In the genomic region with DNA sequence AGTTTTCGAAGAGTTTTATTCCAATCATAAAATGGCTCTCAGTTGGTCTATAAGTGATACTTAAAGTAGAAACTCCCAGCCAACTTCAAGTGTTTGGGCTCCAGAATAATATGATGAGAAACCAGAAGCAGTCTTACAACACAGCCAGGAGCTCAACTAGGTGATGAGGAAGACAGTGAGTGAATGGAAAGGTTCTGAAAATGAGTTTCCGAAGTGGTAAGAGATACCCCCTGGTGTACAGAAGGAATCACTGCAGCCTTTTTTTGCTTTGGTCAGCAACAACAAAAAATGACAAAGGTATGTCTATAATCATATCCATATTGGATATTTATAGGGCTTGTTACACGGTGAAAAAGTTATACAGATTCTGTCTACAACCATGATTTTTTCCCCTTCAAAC, we compare ENCODE assay signal across 12 cellular contexts. TPM values are rescaled to one million over a fixed set of nuclear protein-coding genes. Genes with fewer than 3 reads are reported as not detected.
DNase-seq lines count a peak whose midpoint lies in the region; ATAC-seq lines count a peak whose summit lies in the region.
"Had no signal": no experiment of that assay in that cellular context is flagged by ENCODE, and none has a peak within 500 bp of the region (broad histone marks: within the 10 kb centered on the region; RNA-seq: fewer than 3 reads in every experiment).

No MANE protein-coding gene starts in this region.

- no peak for ATAC-seq in GM21717 (IDR thresholded peaks at IDR 0.05; ENCODE audit: unreplicated experiment)
- ATAC-seq: activated CD8-positive, alpha-beta memory T cell treated with anti-CD3 and anti-CD28 coated beads, Interleukin-2, amount 10 ng/mL, durations not matched to agents 7 days and 5 days; Right ventricle myocardium inferior had no signal

- DNase-seq in DMS114 treated with DMSO at 0.1 percent for 48 hours (lab: John Stamatoyannopoulos, UW; ENCODE audit: unreplicated experiment) (peak; percentile 2), Kasumi-1 (lab: John Stamatoyannopoulos, UW) (peak; percentile 39 to 63), SW480 (ENCODE audit: low spot score) (peak; percentile 37), kidney tubule cell (ENCODE audit: low spot score) (peak; percentile 5), OCI-M2 (lab: John Stamatoyannopoulos, UW; ENCODE audit: unreplicated experiment) (no peak), ureter (ENCODE audit: low spot score) (no peak)
- DNase-seq in stimulated activated CD4-positive, alpha-beta T cell treated with anti-CD3 and anti-CD28 coated beads, Interleukin-12 subunit alpha, Interleukin-12 subunit beta, amount 100 ng/mL, for 4 hours: no peak
- DNase-seq: activated CD8-positive, alpha-beta memory T cell treated with anti-CD3 and anti-CD28 coated beads, Interleukin-2, amount 10 ng/mL, durations not matched to agents 7 days and 5 days; ovary had no signal

RNA-seq across cellular contexts. Expression of gene KRTAP19-1, which starts 16.5 kb away (rescaled TPM):
- not detected for total RNA-seq in ureter
- total RNA-seq: activated CD8-positive, alpha-beta memory T cell treated with anti-CD3 and anti-CD28 coated beads, Interleukin-2, amount 10 ng/mL, durations not matched to agents 7 days and 5 days; G401; ovary; Right ventricle myocardium inferior had no signal

RNA-seq across cellular contexts. Expression of gene KRTAP19-2, which starts 23.5 kb away (rescaled TPM):
- not detected for total RNA-seq in ureter
- total RNA-seq: activated CD8-positive, alpha-beta memory T cell treated with anti-CD3 and anti-CD28 coated beads, Interleukin-2, amount 10 ng/mL, durations not matched to agents 7 days and 5 days; G401; ovary; Right ventricle myocardium inferior had no signal

RNA-seq across cellular contexts. Expression of gene KRTAP15-1, which starts 23.6 kb away (rescaled TPM):
- not detected for total RNA-seq in ureter
- total RNA-seq: activated CD8-positive, alpha-beta memory T cell treated with anti-CD3 and anti-CD28 coated beads, Interleukin-2, amount 10 ng/mL, durations not matched to agents 7 days and 5 days; G401; ovary; Right ventricle myocardium inferior had no signal

RNA-seq across cellular contexts. Expression of gene KRTAP19-3, which starts 28.1 kb away (rescaled TPM):
- total RNA-seq in ureter: not detected
- total RNA-seq: activated CD8-positive, alpha-beta memory T cell treated with anti-CD3 and anti-CD28 coated beads, Interleukin-2, amount 10 ng/mL, durations not matched to agents 7 days and 5 days; G401; ovary; Right ventricle myocardium inferior had no signal

RNA-seq across cellular contexts. Expression of gene KRTAP19-4, which starts 33.3 kb away (rescaled TPM):
- total RNA-seq in ureter: not detected
- total RNA-seq: activated CD8-positive, alpha-beta memory T cell treated with anti-CD3 and anti-CD28 coated beads, Interleukin-2, amount 10 ng/mL, durations not matched to agents 7 days and 5 days; G401; ovary; Right ventricle myocardium inferior had no signal

Comparison
In these comparisons a context has a peak if more than half of its experiments do, and no peak if none do; other contexts are left out.
1. DNase-seq: peak in DMS114 treated with DMSO at 0.1 percent for 48 hours (single experiment), Kasumi-1 (2 of 2), SW480 (single experiment) and kidney tubule cell (single experiment); none in OCI-M2 (single experiment), ureter (single experiment) and stimulated activated CD4-positive, alpha-beta T cell treated with anti-CD3 and anti-CD28 coated beads, Interleukin-12 subunit alpha, Interleukin-12 subunit beta, amount 100 ng/mL, for 4 hours (single experiment).